In the genomic region with DNA sequence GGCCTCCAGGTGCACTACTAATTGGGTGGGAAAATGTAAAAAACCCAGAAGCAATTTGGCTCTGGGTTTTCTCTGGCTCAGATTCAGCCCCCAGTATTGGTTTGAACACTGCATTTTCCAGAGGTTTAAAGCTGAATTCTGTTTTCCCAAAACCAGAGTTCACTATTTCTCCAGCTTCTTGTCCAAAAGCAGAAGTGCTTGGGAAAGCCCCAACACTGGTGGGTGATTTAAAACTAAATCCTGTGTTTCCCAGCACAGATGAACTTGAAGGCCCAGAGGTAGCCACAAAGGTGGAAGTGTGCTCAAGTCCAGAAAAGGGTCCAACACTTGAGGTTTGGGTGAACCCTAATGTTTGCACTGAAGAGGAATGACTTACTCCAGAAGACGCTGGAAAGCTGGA, we compare ENCODE assay signal across 8 cellular contexts. TPM values are rescaled to one million over a fixed set of nuclear protein-coding genes. Genes with fewer than 3 reads are reported as not detected.
DNase-seq lines count a peak whose midpoint lies in the region; ATAC-seq and TF ChIP-seq lines count a peak whose summit lies in the region.

No MANE protein-coding gene starts in this region.

- H3K27ac Mint-ChIP-seq in endodermal cell (peak overlapping the region; percentile 2), progenitor cell of endocrine pancreas (no peak overlapping the region)

- H3K4me3 Mint-ChIP-seq in endodermal cell, result peak overlapping the region; percentile 76
- peak overlapping the region; percentile 94 for H3K4me3 Mint-ChIP-seq in progenitor cell of endocrine pancreas (ENCODE audit: low read depth)

- WGBS in endodermal cell (ENCODE audit: insufficient coverage in 1 of 2, insufficient read length in 1 of 2), 2 experiments, result 93 to 95% methylated on average over 1 of the region's 1 CpG

- DNase-seq in endodermal cell, result no peak
- no peak for DNase-seq in progenitor cell of endocrine pancreas (ENCODE audit: low spot score, unreplicated experiment)
- DNase-seq in Ammon's horn (ENCODE audit: low spot score), result no peak
- DNase-seq in hypothalamus (lab: John Stamatoyannopoulos, UW), result no peak
- DNase-seq in iPS-NIHi11 (ENCODE audit: low spot score), result no peak

- H3K4me2 ChIP-seq in OCI-LY3 (ENCODE audit: low read length), result peak overlapping the region; percentile 95

- peaks cover 42% of the 10 kb centered on the region for H3K36me3 Mint-ChIP-seq in endodermal cell (ENCODE audit: low read depth)
- H3K36me3 Mint-ChIP-seq in progenitor cell of endocrine pancreas (ENCODE audit: insufficient read depth), result peaks cover 16% of the 10 kb centered on the region

- H3K36me3 ChIP-seq in ES-I3 (ENCODE audit: insufficient read depth, low read length), result peaks cover 25% of the 10 kb centered on the region
- H3K36me3 ChIP-seq in OCI-LY3 (replicated peaks; ENCODE audit: low read depth, low read length), result peaks cover 23% of the 10 kb centered on the region
- H3K36me3 ChIP-seq in endodermal cell (ENCODE audit: control insufficient read depth, insufficient read depth, low read length), result peaks cover 47% of the 10 kb centered on the region

- H3K4me1 Mint-ChIP-seq in endodermal cell, result peaks cover 24% of the 10 kb centered on the region
- H3K4me1 Mint-ChIP-seq in progenitor cell of endocrine pancreas (ENCODE audit: low read depth), result peaks cover 34% of the 10 kb centered on the region

- H3K79me2 ChIP-seq in OCI-LY3 (ENCODE audit: low read length), result peaks cover 61% of the 10 kb centered on the region

- H2AFZ ChIP-seq in OCI-LY3 (ENCODE audit: low read depth, low read length), result no peak overlapping the region

- H3K9me3 Mint-ChIP-seq in endodermal cell (no peaks in the 10 kb centered on the region), progenitor cell of endocrine pancreas (ENCODE audit: low read depth) (no peaks in the 10 kb centered on the region)

- H3K27me3 Mint-ChIP-seq in endodermal cell (ENCODE audit: insufficient read depth) (no peaks in the 10 kb centered on the region), progenitor cell of endocrine pancreas (no peaks in the 10 kb centered on the region)

- TF ChIP-seq CTCF in OCI-LY3 (IDR thresholded peaks at IDR 0.05; ENCODE audit: low read depth, low read length) (no peak), endodermal cell (conservative IDR thresholded peaks at IDR 0.05) (no peak), progenitor cell of endocrine pancreas (IDR thresholded peaks at IDR 0.05; ENCODE audit: unreplicated experiment) (no peak)

- no peaks in the 10 kb centered on the region for H3K9me3 ChIP-seq in ES-I3 (ENCODE audit: control insufficient read depth, insufficient read depth, low read length)
- no peaks in the 10 kb centered on the region for H3K9me3 ChIP-seq in OCI-LY3 (ENCODE audit: insufficient read depth, low read length)
- H3K9me3 ChIP-seq in endodermal cell (ENCODE audit: control insufficient read depth, low read length), result peaks cover 5% of the 10 kb centered on the region

- H3K9ac ChIP-seq in ES-I3 (ENCODE audit: low read depth, low read length) (peak overlapping the region; percentile 78; the same call in 1 of the 2 replicates), OCI-LY3 (ENCODE audit: low read length) (no peak overlapping the region), endodermal cell (ENCODE audit: extremely low read depth, low read length, poor library complexity, severe bottlenecking) (peak overlapping the region; percentile 91)

- H3K27me3 ChIP-seq in OCI-LY3 (ENCODE audit: low read depth, low read length) (no peaks in the 10 kb centered on the region), endodermal cell (ENCODE audit: control insufficient read depth, insufficient read depth, low read length, poor library complexity, severe bottlenecking) (no peaks in the 10 kb centered on the region)

- H3K4me3 ChIP-seq in OCI-LY3 (ENCODE audit: low read length) (peak overlapping the region; percentile 79), endodermal cell (ENCODE audit: low read length) (peak overlapping the region; percentile 85)

- no peak for ATAC-seq in GM21526 (IDR thresholded peaks at IDR 0.05; ENCODE audit: low FRiP score, unreplicated experiment)

- H3K27ac ChIP-seq in OCI-LY3 (ENCODE audit: low read length), result 0 out of 2 replicates have a peak overlapping the region, but pooled peaks have one; percentile 83
- H3K27ac ChIP-seq in endodermal cell (ENCODE audit: low read depth, low read length), result no peak overlapping the region

- H3K4me1 ChIP-seq in ES-I3 (ENCODE audit: insufficient read depth, low read length), result peaks cover 16% of the 10 kb centered on the region
- H3K4me1 ChIP-seq in OCI-LY3 (ENCODE audit: low read length), result peaks cover 23% of the 10 kb centered on the region
- H3K4me1 ChIP-seq in endodermal cell (ENCODE audit: control insufficient read depth, insufficient read depth, low read length), result no peaks in the 10 kb centered on the region

- no peaks in the 10 kb centered on the region for H4K20me1 ChIP-seq in OCI-LY3 (ENCODE audit: insufficient read depth, low read length)

RNA-seq across cellular contexts. Expression of gene MCM3AP, which starts 0.7 kb away (rescaled TPM):
- 100 to 1,000 TPM; 120 to 161 TPM for total RNA-seq in endodermal cell
- polyA plus RNA-seq in endodermal cell (2013, experiment 1 of 2), result 84.8 TPM
- 76.7 TPM for polyA plus RNA-seq in endodermal cell (2013, experiment 2 of 2)
- 131 and 136 TPM in 2 replicates for total RNA-seq in progenitor cell of endocrine pancreas

RNA-seq across cellular contexts. Expression of gene YBEY, which starts 1.4 kb away (rescaled TPM):
- total RNA-seq in endodermal cell (10 to 100 TPM; 19.6 to 23.3 TPM), progenitor cell of endocrine pancreas (20.9 and 21.9 TPM in 2 replicates)
- 40.0 TPM for polyA plus RNA-seq in endodermal cell (2013, experiment 1 of 2)
- 28.0 TPM for polyA plus RNA-seq in endodermal cell (2013, experiment 2 of 2)

RNA-seq across cellular contexts. Expression of gene C21orf58, which starts 38.9 kb away (rescaled TPM):
- 10 to 100 TPM; 19.6 to 37.4 TPM for total RNA-seq in endodermal cell
- polyA plus RNA-seq in endodermal cell (2013, experiment 1 of 2), result 24.1 TPM
- polyA plus RNA-seq in endodermal cell (2013, experiment 2 of 2), result 26.2 TPM
- 28.6 and 31.5 TPM in 2 replicates for total RNA-seq in progenitor cell of endocrine pancreas

RNA-seq across cellular contexts. Expression of gene PCNT, which starts 39.2 kb away (rescaled TPM):
- total RNA-seq in endodermal cell (10 to 100 TPM; 40.1 to 40.7 TPM), progenitor cell of endocrine pancreas (47.2 and 53.3 TPM in 2 replicates)
- polyA plus RNA-seq in endodermal cell (2013, experiment 1 of 2), result 32.9 TPM
- 28.4 TPM for polyA plus RNA-seq in endodermal cell (2013, experiment 2 of 2)

RNA-seq across cellular contexts. Expression of gene LSS, which starts 56.1 kb away (rescaled TPM):
- 10 to 100 TPM; 56.7 to 85.2 TPM for total RNA-seq in endodermal cell
- polyA plus RNA-seq in endodermal cell (2013, experiment 1 of 2), result 101 TPM
- polyA plus RNA-seq in endodermal cell (2013, experiment 2 of 2), result 100 TPM
- total RNA-seq in progenitor cell of endocrine pancreas, result 145 and 147 TPM in 2 replicates
